Comparison of ENCODE assay signal across 1 cellular context in the genomic region with DNA sequence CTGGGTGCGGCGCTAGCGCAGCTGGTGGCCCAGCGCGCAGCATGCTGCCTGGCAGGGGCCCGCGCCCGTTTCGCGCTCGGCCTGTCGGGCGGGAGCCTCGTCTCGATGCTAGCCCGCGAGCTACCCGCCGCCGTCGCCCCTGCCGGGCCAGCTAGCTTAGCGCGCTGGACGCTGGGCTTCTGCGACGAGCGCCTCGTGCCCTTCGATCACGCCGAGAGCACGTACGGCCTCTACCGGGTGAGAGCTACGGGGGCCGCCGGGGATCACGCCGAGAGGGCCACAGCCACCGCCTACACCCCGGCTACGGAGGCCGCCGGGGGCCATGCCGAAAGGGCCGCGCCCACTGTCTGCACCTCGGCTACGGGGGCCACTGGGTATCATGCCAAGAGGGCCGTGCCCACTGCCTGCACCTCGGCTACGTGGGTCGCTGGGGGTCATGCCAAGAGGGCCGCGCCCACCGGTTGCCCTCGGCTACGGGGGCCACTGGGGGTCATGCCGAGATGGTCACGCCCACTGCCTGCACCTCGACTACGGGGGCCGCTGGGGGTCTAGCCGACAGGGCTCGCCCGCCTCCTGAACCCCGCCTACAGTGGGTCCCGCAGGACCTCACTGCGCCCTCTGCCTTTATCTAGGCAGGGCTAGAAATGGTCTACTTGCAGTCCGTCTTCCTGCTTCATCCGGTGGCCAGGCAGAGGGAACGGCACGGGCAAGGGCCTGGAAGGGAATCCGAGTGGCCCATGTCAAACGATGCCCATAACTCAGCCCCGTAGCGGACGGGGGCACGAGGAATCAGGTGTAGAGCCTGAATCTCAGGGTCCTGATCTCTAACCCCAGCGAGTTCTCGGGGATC.
TF ChIP-seq lines count a peak whose summit lies in the region.

No MANE protein-coding gene starts in this region.

TF ChIP-seq in HepG2, 621 proteins besides CTCF, POLR2A, EP300 and RAD21 (continued from another document and continues in another):
- TF ChIP-seq, protein P1, sequence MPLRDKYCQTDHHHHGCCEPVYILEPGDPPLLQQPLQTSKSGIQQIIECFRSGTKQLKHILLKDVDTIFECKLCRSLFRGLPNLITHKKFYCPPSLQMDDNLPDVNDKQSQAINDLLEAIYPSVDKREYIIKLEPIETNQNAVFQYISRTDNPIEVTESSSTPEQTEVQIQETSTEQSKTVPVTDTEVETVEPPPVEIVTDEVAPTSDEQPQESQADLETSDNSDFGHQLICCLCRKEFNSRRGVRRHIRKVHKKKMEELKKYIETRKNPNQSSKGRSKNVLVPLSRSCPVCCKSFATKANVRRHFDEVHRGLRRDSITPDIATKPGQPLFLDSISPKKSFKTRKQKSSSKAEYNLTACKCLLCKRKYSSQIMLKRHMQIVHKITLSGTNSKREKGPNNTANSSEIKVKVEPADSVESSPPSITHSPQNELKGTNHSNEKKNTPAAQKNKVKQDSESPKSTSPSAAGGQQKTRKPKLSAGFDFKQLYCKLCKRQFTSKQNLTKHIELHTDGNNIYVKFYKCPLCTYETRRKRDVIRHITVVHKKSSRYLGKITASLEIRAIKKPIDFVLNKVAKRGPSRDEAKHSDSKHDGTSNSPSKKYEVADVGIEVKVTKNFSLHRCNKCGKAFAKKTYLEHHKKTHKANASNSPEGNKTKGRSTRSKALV (CRISPR knock-in tag; IDR thresholded peaks at IDR 0.05) = peak; percentile 59
- peak; percentile 34; the same call in 1 of the 2 replicates for TF ChIP-seq ZNF317 (CRISPR knock-in tag; IDR thresholded peaks at IDR 0.05)
- peak; percentile 84 for TF ChIP-seq DR1 (CRISPR knock-in tag; IDR thresholded peaks at IDR 0.05)
- TF ChIP-seq MNT (IDR thresholded peaks at IDR 0.05) = 0 out of 2 replicates have a peak, but pooled peaks have one; percentile 15
- no peak for TF ChIP-seq NFE2 (CRISPR knock-in tag; IDR thresholded peaks at IDR 0.05)
- 0 out of 2 replicates have a peak, but pooled peaks have one; percentile 57 for TF ChIP-seq ZNF256 (CRISPR knock-in tag; conservative IDR thresholded peaks at IDR 0.05)
- TF ChIP-seq NFIC (IDR thresholded peaks at IDR 0.05; ENCODE audit: low read length) = no peak
- peak; percentile 88 for TF ChIP-seq ZNF589 (CRISPR knock-in tag; conservative IDR thresholded peaks at IDR 0.05)
- no peak for TF ChIP-seq SOX13 (IDR thresholded peaks at IDR 0.05)
- peak in 1 of 2 experiments; percentile 27; a peak in 1 of 4 replicates for TF ChIP-seq SOX13 (CRISPR knock-in tag; conservative IDR thresholded peaks at IDR 0.05 in 1 of 2, IDR thresholded peaks at IDR 0.05 in 1 of 2)
- TF ChIP-seq ZNF432 (CRISPR knock-in tag; IDR thresholded peaks at IDR 0.05; ENCODE audit: borderline replicate concordance) = no peak
- TF ChIP-seq UBTF (CRISPR knock-in tag; IDR thresholded peaks at IDR 0.05) = peak; percentile 87
- TF ChIP-seq ZNF280D (CRISPR knock-in tag; IDR thresholded peaks at IDR 0.05) = 0 out of 2 replicates have a peak, but pooled peaks have one; percentile 73
- no peak for TF ChIP-seq FOXP1 (IDR thresholded peaks at IDR 0.05)
- TF ChIP-seq FOXP1 (CRISPR knock-in tag; IDR thresholded peaks at IDR 0.05) = no peak
- peak; percentile 96 for TF ChIP-seq MXD3 (CRISPR knock-in tag; IDR thresholded peaks at IDR 0.05)
- peak; percentile 90 for TF ChIP-seq ZNF788 (CRISPR knock-in tag; IDR thresholded peaks at IDR 0.05; ENCODE audit: borderline replicate concordance)
- TF ChIP-seq ZNF318 (CRISPR knock-in tag; IDR thresholded peaks at IDR 0.05) = peak; percentile 92
- peak; percentile 89 for TF ChIP-seq ZNF333 (CRISPR knock-in tag; IDR thresholded peaks at IDR 0.05; ENCODE audit: borderline replicate concordance)
- no peak for TF ChIP-seq NBN (conservative IDR thresholded peaks at IDR 0.05)
- TF ChIP-seq ZNF138 (CRISPR knock-in tag; IDR thresholded peaks at IDR 0.05; ENCODE audit: low read depth) = 0 out of 2 replicates have a peak, but pooled peaks have one; percentile 33
- no peak for TF ChIP-seq ZNF724P (CRISPR knock-in tag; IDR thresholded peaks at IDR 0.05; ENCODE audit: borderline replicate concordance)
- peak; percentile 76 for TF ChIP-seq ZNF564 (CRISPR knock-in tag; IDR thresholded peaks at IDR 0.05)
- peak; percentile 74; the same call in 1 of the 2 replicates for TF ChIP-seq ZNF224 (CRISPR knock-in tag; IDR thresholded peaks at IDR 0.05)
- peak; percentile 95 for TF ChIP-seq ETV6 (CRISPR knock-in tag; conservative IDR thresholded peaks at IDR 0.05)
- TF ChIP-seq KDM5A (IDR thresholded peaks at IDR 0.05; ENCODE audit: borderline replicate concordance, low read length) = 0 out of 2 replicates have a peak, but pooled peaks have one; percentile 57
- no peak for TF ChIP-seq ZNF557 (CRISPR knock-in tag; IDR thresholded peaks at IDR 0.05)
- TF ChIP-seq, protein P2, sequence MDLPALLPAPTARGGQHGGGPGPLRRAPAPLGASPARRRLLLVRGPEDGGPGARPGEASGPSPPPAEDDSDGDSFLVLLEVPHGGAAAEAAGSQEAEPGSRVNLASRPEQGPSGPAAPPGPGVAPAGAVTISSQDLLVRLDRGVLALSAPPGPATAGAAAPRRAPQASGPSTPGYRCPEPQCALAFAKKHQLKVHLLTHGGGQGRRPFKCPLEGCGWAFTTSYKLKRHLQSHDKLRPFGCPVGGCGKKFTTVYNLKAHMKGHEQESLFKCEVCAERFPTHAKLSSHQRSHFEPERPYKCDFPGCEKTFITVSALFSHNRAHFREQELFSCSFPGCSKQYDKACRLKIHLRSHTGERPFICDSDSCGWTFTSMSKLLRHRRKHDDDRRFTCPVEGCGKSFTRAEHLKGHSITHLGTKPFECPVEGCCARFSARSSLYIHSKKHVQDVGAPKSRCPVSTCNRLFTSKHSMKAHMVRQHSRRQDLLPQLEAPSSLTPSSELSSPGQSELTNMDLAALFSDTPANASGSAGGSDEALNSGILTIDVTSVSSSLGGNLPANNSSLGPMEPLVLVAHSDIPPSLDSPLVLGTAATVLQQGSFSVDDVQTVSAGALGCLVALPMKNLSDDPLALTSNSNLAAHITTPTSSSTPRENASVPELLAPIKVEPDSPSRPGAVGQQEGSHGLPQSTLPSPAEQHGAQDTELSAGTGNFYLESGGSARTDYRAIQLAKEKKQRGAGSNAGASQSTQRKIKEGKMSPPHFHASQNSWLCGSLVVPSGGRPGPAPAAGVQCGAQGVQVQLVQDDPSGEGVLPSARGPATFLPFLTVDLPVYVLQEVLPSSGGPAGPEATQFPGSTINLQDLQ (CRISPR knock-in tag; IDR thresholded peaks at IDR 0.05) = peak; percentile 77; the same call in 1 of the 2 replicates
- TF ChIP-seq RBAK (CRISPR knock-in tag; IDR thresholded peaks at IDR 0.05) = no peak
- peak; percentile 97; the same call in 1 of the 2 replicates for TF ChIP-seq GLI4 (CRISPR knock-in tag; IDR thresholded peaks at IDR 0.05; ENCODE audit: borderline replicate concordance)
- TF ChIP-seq PRPF4 (IDR thresholded peaks at IDR 0.05; ENCODE audit: low read depth, low read length, poor library complexity, severe bottlenecking) = no peak
- TF ChIP-seq GABPA (IDR thresholded peaks at IDR 0.05; ENCODE audit: low read depth, low read length) = no peak
- peak; percentile 51 for TF ChIP-seq GABPA (CRISPR knock-in tag; IDR thresholded peaks at IDR 0.05; ENCODE audit: low read depth)
